Comparison of ENCODE assay signal across 36 cellular contexts in the genomic region with DNA sequence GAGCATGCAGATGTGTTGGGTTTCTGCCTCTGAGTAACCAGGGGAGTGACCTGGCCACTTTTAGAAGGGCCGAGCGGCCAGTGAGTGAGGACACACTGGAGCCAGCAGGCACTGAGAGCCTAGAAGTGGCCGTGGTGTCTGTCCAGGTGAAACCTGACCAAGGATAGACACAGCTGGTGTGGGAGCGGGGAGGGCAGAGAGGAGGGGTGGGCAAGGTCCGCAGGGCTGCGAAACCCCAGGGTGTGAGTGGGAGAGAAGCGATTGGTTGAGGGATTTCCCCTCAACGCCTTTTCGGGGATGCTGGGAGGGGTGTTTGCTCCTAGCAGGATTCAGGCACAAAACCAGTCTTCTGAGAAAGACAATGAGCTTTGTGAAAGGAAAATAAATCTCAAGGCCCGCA. TPM values are rescaled to one million over a fixed set of nuclear protein-coding genes. Genes with fewer than 3 reads are reported as not detected.
A peak's percentile ranks its signal among the peaks of the same experiment; 100 is the strongest.
DNase-seq lines count a peak whose midpoint lies in the region; FAIRE-seq and TF ChIP-seq lines count a peak whose summit lies in the region.
"Had no signal": no experiment of that assay in that cellular context is flagged by ENCODE, and none has a peak within 500 bp of the region (broad histone marks: within the 10 kb centered on the region; RNA-seq: fewer than 3 reads in every experiment).

No MANE protein-coding gene starts in this region.

- no peaks in the 10 kb centered on the region; a peak in 1 of 5 replicates for H3K9me3 Mint-ChIP-seq in H9
- no peaks in the 10 kb centered on the region for H3K9me3 Mint-ChIP-seq in activated T-helper 2 cell treated with anti-CD3 and anti-CD28 coated beads, Interferon-gamma antibody, Interleukin-2, Interleukin-4, amounts not matched to agents 10 μg/mL and 5 μg/mL and 100 μg/mL, durations not matched to agents 14 hours and 24 hours and 36 hours
- no peaks in the 10 kb centered on the region for H3K9me3 Mint-ChIP-seq in MCF 10A (ENCODE audit: unreplicated experiment)
- H3K9me3 Mint-ChIP-seq: activated naive CD4-positive, alpha-beta T cell treated with anti-CD3 and anti-CD28 coated beads, Interleukin-2, amount 50 U/mL, for 72 hours; activated T-helper 17 cell treated with anti-CD3 and anti-CD28 coated beads, Interleukin-2, amount 50 U/mL, for 72 hours had no signal

- no peak overlapping the region; the same call in 1 of the 2 replicates for H3K14ac ChIP-seq in H9 (ENCODE audit: insufficient read depth, low read length)
- peak overlapping the region in 1 of 2 experiments; percentile 28 for H3K14ac ChIP-seq in mesenchymal stem cell (ENCODE audit: low read length in 2 of 2)

- no peak overlapping the region for H4K5ac ChIP-seq in H9 (ENCODE audit: insufficient read length, low read depth, low read length)

- H3K4me1 Mint-ChIP-seq in H9: peaks cover 46 to 48% of the 10 kb centered on the region in 2 experiments
- no peaks in the 10 kb centered on the region for H3K4me1 Mint-ChIP-seq in activated T-helper 2 cell treated with anti-CD3 and anti-CD28 coated beads, Interferon-gamma antibody, Interleukin-2, Interleukin-4, amounts not matched to agents 10 μg/mL and 5 μg/mL and 100 μg/mL, durations not matched to agents 14 hours and 24 hours and 36 hours (ENCODE audit: low read depth)
- peaks cover 5% of the 10 kb centered on the region for H3K4me1 Mint-ChIP-seq in MCF 10A (ENCODE audit: insufficient read depth, unreplicated experiment)
- H3K4me1 Mint-ChIP-seq: activated T-helper 17 cell treated with anti-CD3 and anti-CD28 coated beads, Interleukin-2, amount 50 U/mL, for 72 hours had no signal

- H2BK12ac ChIP-seq in H9 (ENCODE audit: insufficient read length, low read depth, low read length) (no peak overlapping the region), mesenchymal stem cell (ENCODE audit: low read length in 2 of 2) (no peak overlapping the region)

- no peaks in the 10 kb centered on the region for H3K27me3 ChIP-seq in H9 (ENCODE audit: insufficient read depth, low read length)
- no peaks in the 10 kb centered on the region for H3K27me3 ChIP-seq in hepatocyte
- H3K27me3 ChIP-seq in mesenchymal stem cell (ENCODE audit: control insufficient read depth in 1 of 2, insufficient read depth in 1 of 2, low read length in 2 of 2): peaks cover 0 to 22% of the 10 kb centered on the region in 2 experiments
- H3K27me3 ChIP-seq in small intestine (ENCODE audit: control insufficient read depth in 2 of 2, insufficient read depth in 2 of 2, low read length in 2 of 2): no peaks in the 10 kb centered on the region
- no peaks in the 10 kb centered on the region for H3K27me3 ChIP-seq in adrenal gland
- H3K27me3 ChIP-seq: ascending aorta, neutrophil had no signal

- H3K36me3 ChIP-seq in hepatocyte (replicated peaks; ENCODE audit: insufficient read depth, low read depth) (no peaks in the 10 kb centered on the region), mesenchymal stem cell (ENCODE audit: control insufficient read depth in 1 of 2, insufficient read depth in 2 of 2, low read depth in 1 of 2, low read length in 2 of 2) (peaks cover 0 to 15% of the 10 kb centered on the region in 2 experiments), small intestine (ENCODE audit: control insufficient read depth in 2 of 2, insufficient read depth in 2 of 2, low read length in 2 of 2) (no peaks in the 10 kb centered on the region), adrenal gland (replicated peaks in 1 of 2) (no peaks in the 10 kb centered on the region)
- H3K36me3 ChIP-seq: ascending aorta, left ventricle myocardium inferior, neutrophil had no signal

- H3K4me3 ChIP-seq in hepatocyte (no peak overlapping the region), mesenchymal stem cell (ENCODE audit: insufficient read depth in 1 of 2, low read depth in 1 of 2, low read length in 2 of 2) (no peak overlapping the region), small intestine (ENCODE audit: low read depth in 1 of 2, low read length in 2 of 2) (peak overlapping the region in 1 of 2 donors; percentile 17), adrenal gland (no peak overlapping the region)
- H3K4me3 ChIP-seq: ascending aorta, GM12878, left ventricle myocardium inferior, skin epidermis had no signal

- H3K27ac Mint-ChIP-seq in H9 (peak overlapping the region; percentile 42 to 97 (median 81)), MCF 10A (ENCODE audit: low read depth, unreplicated experiment) (no peak overlapping the region)
- H3K27ac Mint-ChIP-seq in activated T-helper 2 cell treated with anti-CD3 and anti-CD28 coated beads, Interferon-gamma antibody, Interleukin-2, Interleukin-4, amounts not matched to agents 10 μg/mL and 5 μg/mL and 100 μg/mL, durations not matched to agents 14 hours and 24 hours and 36 hours: no peak overlapping the region
- H3K27ac Mint-ChIP-seq: activated naive CD4-positive, alpha-beta T cell treated with anti-CD3 and anti-CD28 coated beads, Interleukin-2, amount 50 U/mL, for 72 hours; activated T-helper 17 cell treated with anti-CD3 and anti-CD28 coated beads, Interleukin-2, amount 50 U/mL, for 72 hours had no signal

- H3K27me3 Mint-ChIP-seq in H9 (ENCODE audit: low read depth) (no peaks in the 10 kb centered on the region; the same call in none of the 2 replicates), MCF 10A (ENCODE audit: insufficient read depth, unreplicated experiment) (peaks cover 29% of the 10 kb centered on the region)
- no peaks in the 10 kb centered on the region for H3K27me3 Mint-ChIP-seq in activated T-helper 2 cell treated with anti-CD3 and anti-CD28 coated beads, Interferon-gamma antibody, Interleukin-2, Interleukin-4, amounts not matched to agents 10 μg/mL and 5 μg/mL and 100 μg/mL, durations not matched to agents 14 hours and 24 hours and 36 hours (ENCODE audit: low read depth)

- H3K79me2 ChIP-seq in H9 (ENCODE audit: insufficient read depth, low read length): no peaks in the 10 kb centered on the region
- H3K79me2 ChIP-seq in hepatocyte: peaks cover 21% of the 10 kb centered on the region

- TF ChIP-seq POLR2A in adrenal gland (IDR thresholded peaks at IDR 0.05): no peak

- H3K18ac ChIP-seq in H9 (ENCODE audit: insufficient read length, low read depth, low read length): no peak overlapping the region
- H3K18ac ChIP-seq in mesenchymal stem cell (ENCODE audit: low read depth in 1 of 2, low read length in 2 of 2): peak overlapping the region in 1 of 2 experiments; percentile 21

- H2AFZ ChIP-seq in H9 (ENCODE audit: low read length) (no peak overlapping the region), hepatocyte (peak overlapping the region; percentile 19), mesenchymal stem cell (ENCODE audit: low read depth, low read length) (no peak overlapping the region)

- H4K91ac ChIP-seq in H9 (ENCODE audit: insufficient read length, low read depth, low read length): no peak overlapping the region
- no peak overlapping the region for H4K91ac ChIP-seq in mesenchymal stem cell (ENCODE audit: low read length)

- no peak overlapping the region for H2BK5ac ChIP-seq in H9 (ENCODE audit: insufficient read length, low read length)
- H2BK5ac ChIP-seq in mesenchymal stem cell (ENCODE audit: low read depth, low read length, poor library complexity, severe bottlenecking): no peak overlapping the region

- peaks cover 4 to 17% (median 13%) of the 10 kb centered on the region in 3 experiments; a peak in 6 of 7 replicates for H3K36me3 Mint-ChIP-seq in H9 (ENCODE audit: insufficient read depth in 1 of 3, low read depth in 3 of 3)
- H3K36me3 Mint-ChIP-seq in activated T-helper 2 cell treated with anti-CD3 and anti-CD28 coated beads, Interferon-gamma antibody, Interleukin-2, Interleukin-4, amounts not matched to agents 10 μg/mL and 5 μg/mL and 100 μg/mL, durations not matched to agents 14 hours and 24 hours and 36 hours (ENCODE audit: low read depth): no peaks in the 10 kb centered on the region
- no peaks in the 10 kb centered on the region for H3K36me3 Mint-ChIP-seq in MCF 10A (ENCODE audit: insufficient read depth, unreplicated experiment)
- H3K36me3 Mint-ChIP-seq: activated naive CD4-positive, alpha-beta T cell treated with anti-CD3 and anti-CD28 coated beads, Interleukin-2, amount 50 U/mL, for 72 hours had no signal

- H3K9ac ChIP-seq in H9 (ENCODE audit: extremely low read depth, insufficient read length, low read length): no peak overlapping the region
- no peak overlapping the region for H3K9ac ChIP-seq in mesenchymal stem cell (ENCODE audit: low read length)

- H3K23ac ChIP-seq in H9 (ENCODE audit: insufficient read length, low read depth, low read length): no peak overlapping the region
- H3K23ac ChIP-seq in mesenchymal stem cell (ENCODE audit: low read length in 2 of 2): no peak overlapping the region

- CTCF ChIA-PET in MCF 10A (lab: Yijun Ruan, JAX): no interaction called here

- H4K20me1 ChIP-seq in H9 (ENCODE audit: control insufficient read depth, insufficient read depth, insufficient read length) (no peaks in the 10 kb centered on the region), hepatocyte (ENCODE audit: insufficient read depth, poor library complexity, severe bottlenecking) (no peaks in the 10 kb centered on the region)

- H2BK120ac ChIP-seq in H9 (ENCODE audit: low read depth, low read length, poor library complexity, severe bottlenecking) (no peak overlapping the region), mesenchymal stem cell (ENCODE audit: low read depth, low read length) (no peak overlapping the region)

- H4K8ac ChIP-seq in H9 (replicated peaks; ENCODE audit: insufficient read length, low read depth, low read length) (no peak overlapping the region), mesenchymal stem cell (ENCODE audit: low read length) (no peak overlapping the region)

- H2BK20ac ChIP-seq in H9 (ENCODE audit: low read depth, low read length, poor library complexity, severe bottlenecking): no peak overlapping the region

- H2AK5ac ChIP-seq in H9 (ENCODE audit: insufficient read length, low read length) (no peak overlapping the region), mesenchymal stem cell (ENCODE audit: low read length, severe bottlenecking) (no peak overlapping the region)

- H2BK15ac ChIP-seq in H9 (ENCODE audit: low read depth, low read length) (no peak overlapping the region), mesenchymal stem cell (ENCODE audit: low read depth, poor library complexity, severe bottlenecking) (peak overlapping the region; percentile 28)

- H3K79me1 ChIP-seq in H9 (ENCODE audit: insufficient read depth, low read depth, low read length, poor library complexity, severe bottlenecking) (no peaks in the 10 kb centered on the region), mesenchymal stem cell (replicated peaks; ENCODE audit: low read length, poor library complexity, severe bottlenecking) (peaks cover 7% of the 10 kb centered on the region)

- FAIRE-seq in small intestine (lab: Jason Lieb, UNC): no peak
- FAIRE-seq: GM12878, urothelium cell line had no signal

- H3K23me2 ChIP-seq in H9 (ENCODE audit: insufficient read length, low read depth, low read length, poor library complexity, severe bottlenecking): no peaks in the 10 kb centered on the region

- peak overlapping the region; percentile 39 to 66 for H3K4me3 Mint-ChIP-seq in H9
- H3K4me3 Mint-ChIP-seq in activated T-helper 2 cell treated with anti-CD3 and anti-CD28 coated beads, Interferon-gamma antibody, Interleukin-2, Interleukin-4, amounts not matched to agents 10 μg/mL and 5 μg/mL and 100 μg/mL, durations not matched to agents 14 hours and 24 hours and 36 hours (ENCODE audit: low read depth): no peak overlapping the region
- no peak overlapping the region for H3K4me3 Mint-ChIP-seq in MCF 10A (ENCODE audit: unreplicated experiment)
- H3K4me3 Mint-ChIP-seq: activated T-helper 17 cell treated with anti-CD3 and anti-CD28 coated beads, Interleukin-2, amount 50 U/mL, for 72 hours had no signal

- H3K4me1 ChIP-seq in H9 (ENCODE audit: insufficient read depth, low read length): peaks cover 7% of the 10 kb centered on the region; the same call in 1 of the 2 replicates
- H3K4me1 ChIP-seq in hepatocyte (ENCODE audit: insufficient read depth): peaks cover 9% of the 10 kb centered on the region
- H3K4me1 ChIP-seq in mesenchymal stem cell (ENCODE audit: control insufficient read depth, insufficient read depth, low read depth, low read length): peaks cover 9% of the 10 kb centered on the region
- H3K4me1 ChIP-seq in small intestine (ENCODE audit: control insufficient read depth in 2 of 2, insufficient read depth in 1 of 2, low read depth in 1 of 2, low read length in 1 of 2): no peaks in the 10 kb centered on the region
- no peaks in the 10 kb centered on the region for H3K4me1 ChIP-seq in adrenal gland (replicated peaks in 1 of 2)

- H3K56ac ChIP-seq in H9 (ENCODE audit: insufficient read length, low read depth, low read length): no peak overlapping the region

- H3K27ac ChIP-seq in H9 (ENCODE audit: insufficient read length, low read depth, low read length): peak overlapping the region; percentile 21
- peak overlapping the region; percentile 91 for H3K27ac ChIP-seq in hepatocyte
- no peak overlapping the region for H3K27ac ChIP-seq in mesenchymal stem cell (ENCODE audit: low read length, poor library complexity, severe bottlenecking)
- no peak overlapping the region for H3K27ac ChIP-seq in small intestine (ENCODE audit: low read depth in 1 of 2, low read length in 1 of 2)
- H3K27ac ChIP-seq in adrenal gland: no peak overlapping the region
- H3K27ac ChIP-seq: ascending aorta, C4-2B, HL-60, left ventricle myocardium inferior, neutrophil, skin epidermis had no signal

- POLR2A ChIA-PET in MCF 10A (lab: Yijun Ruan, JAX): no interaction called here

- peak; percentile 59 for DNase-seq in H9
- DNase-seq in hepatocyte (ENCODE audit: low spot score): peak; percentile 37
- DNase-seq in mesenchymal stem cell: no peak
- peak; percentile 18 for DNase-seq in small intestine
- DNase-seq in activated T-helper 2 cell treated with anti-CD3 and anti-CD28 coated beads, Interferon-gamma antibody, Interleukin-2, Interleukin-4, amounts not matched to agents 10 μg/mL and 5 μg/mL and 100 μg/mL, durations not matched to agents 14 hours and 24 hours and 36 hours (ENCODE audit: low spot score): no peak
- DNase-seq in adrenal gland: no peak
- no peak for DNase-seq in MCF 10A (ENCODE audit: unreplicated experiment)
- no peak for DNase-seq in T-helper 1 cell
- DNase-seq: activated CD4-positive, alpha-beta T cell treated with anti-CD3 and anti-CD28 coated beads, Interleukin-2, amount 50 U/mL, for 48 hours; activated CD4-positive, CD25-positive, alpha-beta regulatory T cell; activated CD8-positive, alpha-beta memory T cell treated with anti-CD3 and anti-CD28 coated beads, Interleukin-2, amount 50 U/mL, for 48 hours; Calu3; central memory CD4-positive, alpha-beta T cell; DND-41; glutamatergic neuron; IMR-90; left ventricle myocardium inferior; NCI-H1092 treated with DMSO at 0.1 percent for 48 hours; NCI-H2029; NCI-H226; NCI-H774; OCI-M1; substantia nigra; T1000 had no signal

- TF ChIP-seq CTCF in H9 (conservative IDR thresholded peaks at IDR 0.05) (no peak), hepatocyte (IDR thresholded peaks at IDR 0.05; ENCODE audit: poor library complexity) (no peak), adrenal gland (IDR thresholded peaks at IDR 0.05) (no peak), MCF 10A (IDR thresholded peaks at IDR 0.05; ENCODE audit: unreplicated experiment) (no peak)

- BruUV-seq in MCF 10A (replicated peaks; lab: Mats Ljungman, UMichigan): no TSS peak

- intact Hi-C loops in activated T-helper 2 cell treated with anti-CD3 and anti-CD28 coated beads, Interferon-gamma antibody, Interleukin-2, Interleukin-4, amounts not matched to agents 10 μg/mL and 5 μg/mL and 100 μg/mL, durations not matched to agents 14 hours and 24 hours and 36 hours (cut with micrococcal nuclease): no loop called here
- intact Hi-C loops in adrenal gland (cut with DNase I): no loop called here
- intact Hi-C loops in MCF 10A (cut with micrococcal nuclease): no loop called here

- H3K9me2 ChIP-seq in hepatocyte (replicated peaks; ENCODE audit: insufficient read depth): no peaks in the 10 kb centered on the region

- no CpG with 5 or more reads among the region's 10 CpGs for WGBS in H9 (ENCODE audit: extremely low coverage, insufficient read length, low lambda C conversion rate)
- WGBS in hepatocyte (ENCODE audit: low lambda C conversion rate, missing lambda C conversion rate): 42% methylated on average over 10 of the region's 10 CpGs
- WGBS in mesenchymal stem cell: 89% methylated on average over 10 of the region's 10 CpGs
- WGBS in small intestine, 3 donors: 19 to 54% (median 49%) methylated on average over 10 of the region's 10 CpGs
- 82 to 87% (median 84%) methylated on average over 7 to 10 of the region's 10 CpGs for WGBS in adrenal gland, 4 donors

- H3T11ph ChIP-seq in H9 (ENCODE audit: low read length): no peak overlapping the region

- H3K4ac ChIP-seq in H9 (ENCODE audit: low read depth, low read length): no peak overlapping the region
- no peak overlapping the region for H3K4ac ChIP-seq in mesenchymal stem cell (ENCODE audit: low read depth in 1 of 2, low read length in 2 of 2)

- H3K4me2 ChIP-seq in H9 (ENCODE audit: insufficient read depth, insufficient read length, low read length): no peak overlapping the region
- H3K4me2 ChIP-seq in hepatocyte: peak overlapping the region; percentile 65
- no peak overlapping the region for H3K4me2 ChIP-seq in mesenchymal stem cell (ENCODE audit: low read length, poor library complexity, severe bottlenecking)

- H3K9me3 ChIP-seq in H9 (ENCODE audit: control insufficient read depth, low read depth, low read length) (no peaks in the 10 kb centered on the region), hepatocyte (ENCODE audit: low read depth) (no peaks in the 10 kb centered on the region), mesenchymal stem cell (ENCODE audit: control insufficient read depth, low read length) (no peaks in the 10 kb centered on the region), small intestine (ENCODE audit: control insufficient read depth, low read depth) (no peaks in the 10 kb centered on the region), adrenal gland (replicated peaks in 1 of 3) (no peaks in the 10 kb centered on the region)
- H3K9me3 ChIP-seq: ascending aorta, left ventricle myocardium inferior, neutrophil had no signal

RNA-seq across cellular contexts. Expression of gene ARSD, which starts 33.2 kb away (rescaled TPM):
- total RNA-seq in H9 (2021) (9.5 and 10.3 TPM in 2 replicates), hepatocyte (32.9 and 34.2 TPM in 2 replicates), adrenal gland (10 to 100 TPM; 15.7 to 24.9 (median 20.5) TPM), MCF 10A (2022) (20.6 and 21.5 TPM in 2 replicates)
- polyA plus RNA-seq in hepatocyte (25.0 and 27.0 TPM in 2 replicates), small intestine (10 to 100 TPM; 12.3 to 16.9 (median 14.1) TPM), adrenal gland (10 to 100 TPM in 2 of 3 donors, 1 to 10 TPM in 1; 9.9 to 13.5 (median 11.5) TPM)
- polyA plus RNA-seq in mesenchymal stem cell (2013, experiment 1 of 2): 10.0 TPM
- 9.5 TPM for polyA plus RNA-seq in mesenchymal stem cell (2013, experiment 2 of 2)
- 1.7 and 2.1 TPM in 2 replicates for total RNA-seq in activated T-helper 2 cell treated with anti-CD3 and anti-CD28 coated beads, Interferon-gamma antibody, Interleukin-2, Interleukin-4, amounts not matched to agents 10 μg/mL and 5 μg/mL and 100 μg/mL, durations not matched to agents 14 hours and 24 hours and 36 hours

RNA-seq across cellular contexts. Expression of gene ARSH, which starts 44.0 kb away (rescaled TPM):
- total RNA-seq in H9 (2021) (not detected in 2 replicates), hepatocyte (0.08 TPM in 1 of 2 replicates, not detected in the other), adrenal gland (not detected), MCF 10A (2022) (not detected in 2 replicates)
- polyA plus RNA-seq in hepatocyte (not detected in 2 replicates), small intestine (under 1 TPM in 1 of 3 donors, not detected in 2; 0.04 TPM), adrenal gland (not detected)
- polyA plus RNA-seq in mesenchymal stem cell (2013, experiment 1 of 2): not detected
- polyA plus RNA-seq in mesenchymal stem cell (2013, experiment 2 of 2): not detected
- not detected in 2 replicates for total RNA-seq in activated T-helper 2 cell treated with anti-CD3 and anti-CD28 coated beads, Interferon-gamma antibody, Interleukin-2, Interleukin-4, amounts not matched to agents 10 μg/mL and 5 μg/mL and 100 μg/mL, durations not matched to agents 14 hours and 24 hours and 36 hours
- total RNA-seq: activated naive CD4-positive, alpha-beta T cell treated with anti-CD3 and anti-CD28 coated beads, Interleukin-2, amount 50 U/mL, for 72 hours; ascending aorta; Calu3; dermis microvascular lymphatic vessel endothelial cell; endothelial cell of umbilical vein; GM12878; IMR-90; left ventricle myocardium inferior; Right ventricle myocardium inferior had no signal
- polyA plus RNA-seq: endothelial cell of umbilical vein, IMR-90 had no signal

Comparison
In these comparisons a context has a peak if more than half of its experiments do, and no peak if none do; other contexts are left out.
1. DNase-seq: peak in H9 (single experiment), hepatocyte (single experiment) and small intestine (single experiment); none in mesenchymal stem cell (single experiment), activated T-helper 2 cell treated with anti-CD3 and anti-CD28 coated beads, Interferon-gamma antibody, Interleukin-2, Interleukin-4, amounts not matched to agents 10 μg/mL and 5 μg/mL and 100 μg/mL, durations not matched to agents 14 hours and 24 hours and 36 hours (single experiment), adrenal gland (0 of 7), MCF 10A (single experiment) and T-helper 1 cell (0 of 5).
2. H3K27ac ChIP-seq: peak in H9 (single experiment) and hepatocyte (single experiment); none in mesenchymal stem cell (single experiment), small intestine (0 of 2) and adrenal gland (0 of 5).
3. H3K27ac Mint-ChIP-seq: peak in H9 (3 of 3); none in activated T-helper 2 cell treated with anti-CD3 and anti-CD28 coated beads, Interferon-gamma antibody, Interleukin-2, Interleukin-4, amounts not matched to agents 10 μg/mL and 5 μg/mL and 100 μg/mL, durations not matched to agents 14 hours and 24 hours and 36 hours (single experiment) and MCF 10A (single experiment).
4. H3K4me3 Mint-ChIP-seq: peak in H9 (2 of 2); none in activated T-helper 2 cell treated with anti-CD3 and anti-CD28 coated beads, Interferon-gamma antibody, Interleukin-2, Interleukin-4, amounts not matched to agents 10 μg/mL and 5 μg/mL and 100 μg/mL, durations not matched to agents 14 hours and 24 hours and 36 hours (single experiment) and MCF 10A (single experiment).